30 cellular contexts compared by ENCODE assay signal in the genomic region with DNA sequence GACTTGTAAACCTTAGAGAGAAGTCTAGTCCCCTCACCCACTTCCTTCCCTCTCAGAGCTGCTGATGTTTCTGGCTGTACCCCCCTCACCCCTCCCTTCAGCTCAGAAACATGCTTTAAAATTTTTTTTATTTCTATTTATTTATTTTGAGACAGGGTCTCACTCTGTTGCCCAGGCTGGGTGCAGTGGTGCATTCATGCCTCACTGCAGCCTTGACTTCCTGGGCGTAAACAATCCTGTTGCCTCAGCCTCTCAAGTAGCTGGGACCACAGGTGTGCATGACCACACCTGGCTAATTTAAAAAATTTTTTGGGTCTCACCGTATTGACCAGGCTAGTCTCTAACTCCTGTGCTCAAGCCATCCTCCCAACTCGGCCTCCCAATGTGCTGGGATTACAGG. TPM values are rescaled to one million over a fixed set of nuclear protein-coding genes. Genes with fewer than 3 reads are reported as not detected.
"Had no signal": no experiment of that assay in that cellular context is flagged by ENCODE, and none has a peak within 500 bp of the region (broad histone marks: within the 10 kb centered on the region; RNA-seq: fewer than 3 reads in every experiment).

No MANE protein-coding gene starts in this region.

- H3K36me3 Mint-ChIP-seq: activated CD8-positive, alpha-beta memory T cell treated with anti-CD3 and anti-CD28 coated beads, Interleukin-2, amount 10 ng/mL, durations not matched to agents 7 days and 5 days; activated naive CD4-positive, alpha-beta T cell treated with anti-CD3 and anti-CD28 coated beads, Interleukin-2, amount 10 ng/mL, durations not matched to agents 7 days and 5 days; activated naive CD8-positive, alpha-beta T cell had no signal

- FAIRE-seq: colon, RCC 7860, TTC549 had no signal

- H3K27me3 ChIP-seq: brain microvascular endothelial cell had no signal

- H3K9me3 Mint-ChIP-seq: activated B cell treated with CpG ODN at 0.5 μM for 24 hours; activated CD4-positive, alpha-beta memory T cell treated with anti-CD3 and anti-CD28 coated beads, Interleukin-2, amount 10 ng/mL, durations not matched to agents 7 days and 5 days; activated naive CD4-positive, alpha-beta T cell treated with anti-CD3 and anti-CD28 coated beads, Interleukin-2, amount 10 ng/mL, durations not matched to agents 7 days and 5 days; activated naive CD8-positive, alpha-beta T cell treated with anti-CD3 and anti-CD28 coated beads, Interleukin-2, amount 50 U/mL, for 24 hours had no signal

- H3K27ac Mint-ChIP-seq: activated B cell treated with CpG ODN at 0.5 μM for 24 hours; activated CD4-positive, alpha-beta memory T cell treated with anti-CD3 and anti-CD28 coated beads, Interleukin-2, amount 10 ng/mL, durations not matched to agents 7 days and 5 days; activated CD8-positive, alpha-beta memory T cell treated with anti-CD3 and anti-CD28 coated beads, Interleukin-2, amount 10 ng/mL, durations not matched to agents 7 days and 5 days; activated naive CD8-positive, alpha-beta T cell; activated naive CD8-positive, alpha-beta T cell treated with anti-CD3 and anti-CD28 coated beads, Interleukin-2, amount 50 U/mL, for 24 hours had no signal

- H3K4me2 ChIP-seq: PC-9 had no signal

- DNase-seq: activated B cell treated with CpG ODN at 0.5 μM for 24 hours; activated CD4-positive, alpha-beta memory T cell treated with anti-CD3 and anti-CD28 coated beads, Interleukin-2, amount 10 ng/mL, durations not matched to agents 7 days and 5 days; activated CD4-positive, alpha-beta T cell treated with anti-CD3 and anti-CD28 coated beads for 48 hours; activated CD4-positive, CD25-positive, alpha-beta regulatory T cell treated with anti-CD3 and anti-CD28 coated beads, Interleukin-2, amount 50 U/mL, for 72 hours; activated CD8-positive, alpha-beta memory T cell treated with anti-CD3 and anti-CD28 coated beads for 24 hours; activated CD8-positive, alpha-beta memory T cell treated with anti-CD3 and anti-CD28 coated beads, Interleukin-2, amount 10 ng/mL, durations not matched to agents 7 days and 5 days; activated CD8-positive, alpha-beta memory T cell treated with anti-CD3 and anti-CD28 coated beads, Interleukin-2, amount 50 U/mL, for 48 hours; activated effector memory CD4-positive, alpha-beta T cell treated with Interleukin-2 at 50 U/mL for 16 hours; activated naive CD4-positive, alpha-beta T cell treated with anti-CD3 and anti-CD28 coated beads, Interleukin-2, amount 10 ng/mL, durations not matched to agents 7 days and 5 days; activated naive CD8-positive, alpha-beta T cell treated with anti-CD3 and anti-CD28 coated beads, Interleukin-2, amount 50 U/mL, for 24 hours; activated T-cell treated with anti-CD3 and anti-CD28 coated beads, Interleukin-2, amount 50 U/mL, for 48 hours; anterior cingulate cortex; brain microvascular endothelial cell; central memory CD4-positive, alpha-beta T cell; NCI-H1092; NCI-H1436 treated with DMSO at 0.1 percent for 48 hours; NCI-H1694 treated with DMSO at 0.1 percent for 48 hours; NCI-H2029; NCI-H510A; NCI-H526; NCI-H748 treated with DMSO at 0.1 percent for 48 hours; NK-92 treated with Interleukin-12 subunit alpha and Interleukin-12 subunit beta, amount 100 ng/mL, for 24 hours; PC-9; SIG-M5 had no signal

- H3K27ac ChIP-seq: brain microvascular endothelial cell, PC-9, RWPE1 had no signal

- H3K4me3 ChIP-seq: PC-9 had no signal

- H2AFZ ChIP-seq: PC-9 had no signal

- H3K36me3 ChIP-seq: brain microvascular endothelial cell had no signal

- H3K4me3 Mint-ChIP-seq: activated CD4-positive, alpha-beta memory T cell treated with anti-CD3 and anti-CD28 coated beads, Interleukin-2, amount 10 ng/mL, durations not matched to agents 7 days and 5 days; activated CD8-positive, alpha-beta memory T cell treated with anti-CD3 and anti-CD28 coated beads, Interleukin-2, amount 10 ng/mL, durations not matched to agents 7 days and 5 days; activated naive CD4-positive, alpha-beta T cell treated with anti-CD3 and anti-CD28 coated beads, Interleukin-2, amount 10 ng/mL, durations not matched to agents 7 days and 5 days; activated naive CD8-positive, alpha-beta T cell; activated naive CD8-positive, alpha-beta T cell treated with anti-CD3 and anti-CD28 coated beads, Interleukin-2, amount 50 U/mL, for 24 hours had no signal

RNA-seq across cellular contexts. Expression of a gene that starts 2.9 kb away (rescaled TPM):
- total RNA-seq: T-helper 2 cell treated with Interferon-gamma antibody and Interleukin-4, amounts not matched to agents 100 ng/mL and 5 ng/mL, for 36 hours had no signal
